Comparison of ENCODE assay signal across 8 cellular contexts in genomic region chr6:26217714-26218075, GRCh38.
DNase-seq lines count a peak whose midpoint lies in the region; ATAC-seq, FAIRE-seq and TF ChIP-seq lines count a peak whose summit lies in the region.

No MANE protein-coding gene starts in this region.

- TF ChIP-seq CTCF in CD8-positive, alpha-beta T cell (IDR thresholded peaks at IDR 0.05): no peak
- TF ChIP-seq CTCF in bronchial epithelial cell (IDR thresholded peaks at IDR 0.05; ENCODE audit: insufficient read depth, low read length, severe bottlenecking) (no peak), chondrocyte (IDR thresholded peaks at IDR 0.05) (no peak)

- no peak for TF ChIP-seq POLR2A in H54 (IDR thresholded peaks at IDR 0.05; ENCODE audit: low read depth, low read length)

- H3K4me1 Mint-ChIP-seq in CD8-positive, alpha-beta T cell (ENCODE audit: low read depth): peaks cover 16% of the 10 kb centered on the region
- no peaks in the 10 kb centered on the region for H3K4me1 Mint-ChIP-seq in chondrocyte (ENCODE audit: low read depth)

- H3K9me3 ChIP-seq in CD8-positive, alpha-beta T cell (ENCODE audit: low read length): no peaks in the 10 kb centered on the region
- H3K9me3 ChIP-seq in mucosa of rectum (ENCODE audit: control insufficient read depth in 2 of 2, low read length in 2 of 2): no peaks in the 10 kb centered on the region

- no peak overlapping the region for H3K27ac Mint-ChIP-seq in CD8-positive, alpha-beta T cell
- H3K27ac Mint-ChIP-seq in chondrocyte (ENCODE audit: unreplicated experiment): no peak overlapping the region

- ATAC-seq in CD8-positive, alpha-beta T cell: no peak

- CTCF ChIA-PET in CD8-positive, alpha-beta T cell (lab: Charles Lee): interaction anchor here (1.0 to 4.4 kb wide), 9 partner anchors 10 to 194 kb away, joined by 3 to 45 read pairs (median 10); a partner anchor contains a TSS

- peak overlapping the region; percentile 74 for H3K4me3 ChIP-seq in CD8-positive, alpha-beta T cell (ENCODE audit: low read depth, low read length)
- H3K4me3 ChIP-seq in bronchial epithelial cell (ENCODE audit: low read depth, low read length) (peak overlapping the region; percentile 58), mucosa of rectum (ENCODE audit: low read length in 2 of 2) (peak overlapping the region; percentile 70 to 85)

- peaks cover 23% of the 10 kb centered on the region for H3K4me1 ChIP-seq in CD8-positive, alpha-beta T cell (ENCODE audit: insufficient read depth, low read length)
- H3K4me1 ChIP-seq in mucosa of rectum (ENCODE audit: control insufficient read depth in 2 of 2, insufficient read depth in 2 of 2, low read length in 2 of 2): peaks cover 7 to 8% of the 10 kb centered on the region in 2 donors

- POLR2A ChIA-PET in CD8-positive, alpha-beta T cell (lab: Charles Lee): interaction anchor here (1.6 to 6.5 kb wide), 17 partner anchors 8 to 1592 kb away, joined by 4 to 640 read pairs (median 77); a partner anchor contains a TSS

- intact Hi-C loops in CD8-positive, alpha-beta T cell (cut with DNase I, micrococcal nuclease): loop anchor here (2.0 to 5.0 kb wide), 4 partner anchors 17 to 115 kb away; a partner anchor contains a TSS

- H3K9ac ChIP-seq in mucosa of rectum (ENCODE audit: low read depth in 1 of 2, low read length in 2 of 2): peak overlapping the region; percentile 86 to 89

- no peak for DNase-seq in CD8-positive, alpha-beta T cell
- DNase-seq in LoVo (ENCODE audit: low spot score): peak; percentile 24
- no peak for DNase-seq in bronchial epithelial cell (ENCODE audit: low read depth)
- DNase-seq in pons (ENCODE audit: low spot score): no peak
- DNase-seq in H54 (ENCODE audit: insufficient read length, low spot score): no peak
- DNase-seq in chondrocyte (ENCODE audit: low spot score): no peak
- DNase-seq in CD1c-positive myeloid dendritic cell (ENCODE audit: extremely low spot score): no peak

- no peaks in the 10 kb centered on the region for H3K9me3 Mint-ChIP-seq in CD8-positive, alpha-beta T cell
- H3K9me3 Mint-ChIP-seq in chondrocyte (ENCODE audit: low read depth): no peaks in the 10 kb centered on the region

- H3K36me3 ChIP-seq in CD8-positive, alpha-beta T cell (ENCODE audit: insufficient read depth, low read length): no peaks in the 10 kb centered on the region
- no peaks in the 10 kb centered on the region for H3K36me3 ChIP-seq in bronchial epithelial cell (ENCODE audit: control insufficient read depth, insufficient read depth, low read length)
- no peaks in the 10 kb centered on the region for H3K36me3 ChIP-seq in mucosa of rectum (ENCODE audit: control insufficient read depth in 2 of 2, insufficient read depth in 2 of 2, low read length in 2 of 2)

- peak overlapping the region; percentile 82 for H3K27ac ChIP-seq in CD8-positive, alpha-beta T cell (ENCODE audit: low read depth, low read length)
- peak overlapping the region; percentile 96 for H3K27ac ChIP-seq in mucosa of rectum (ENCODE audit: low read depth in 2 of 2, low read length in 2 of 2)

- FAIRE-seq in bronchial epithelial cell (lab: Jason Lieb, UNC): no peak
- no peak for FAIRE-seq in H54 (lab: Jason Lieb, UNC)

- no peaks in the 10 kb centered on the region for H3K27me3 ChIP-seq in CD8-positive, alpha-beta T cell (ENCODE audit: insufficient read depth, low read length)
- H3K27me3 ChIP-seq in bronchial epithelial cell (ENCODE audit: control insufficient read depth, insufficient read depth, low read length): no peaks in the 10 kb centered on the region
- no peaks in the 10 kb centered on the region for H3K27me3 ChIP-seq in mucosa of rectum (ENCODE audit: control insufficient read depth in 2 of 2, insufficient read depth in 2 of 2, low read length in 2 of 2)

- no peak overlapping the region for H3K4me3 Mint-ChIP-seq in CD8-positive, alpha-beta T cell
- H3K4me3 Mint-ChIP-seq in chondrocyte (ENCODE audit: unreplicated experiment): no peak overlapping the region

- no peaks in the 10 kb centered on the region for H3K36me3 Mint-ChIP-seq in CD8-positive, alpha-beta T cell
- no peaks in the 10 kb centered on the region for H3K36me3 Mint-ChIP-seq in chondrocyte (ENCODE audit: low read depth)

- no peaks in the 10 kb centered on the region for H3K27me3 Mint-ChIP-seq in CD8-positive, alpha-beta T cell (ENCODE audit: low read depth)
- no peaks in the 10 kb centered on the region for H3K27me3 Mint-ChIP-seq in chondrocyte (ENCODE audit: low read depth)
